Comparison of ENCODE assay signal across 1 cellular context in genomic region chr14:80645667-80646413, GRCh38.
TF ChIP-seq lines count a peak whose summit lies in the region.

No MANE protein-coding gene starts in this region.

TF ChIP-seq in HepG2, 621 proteins besides CTCF, POLR2A, EP300 and RAD21 (continued from another document and continues in another):
- TF ChIP-seq, protein P1, sequence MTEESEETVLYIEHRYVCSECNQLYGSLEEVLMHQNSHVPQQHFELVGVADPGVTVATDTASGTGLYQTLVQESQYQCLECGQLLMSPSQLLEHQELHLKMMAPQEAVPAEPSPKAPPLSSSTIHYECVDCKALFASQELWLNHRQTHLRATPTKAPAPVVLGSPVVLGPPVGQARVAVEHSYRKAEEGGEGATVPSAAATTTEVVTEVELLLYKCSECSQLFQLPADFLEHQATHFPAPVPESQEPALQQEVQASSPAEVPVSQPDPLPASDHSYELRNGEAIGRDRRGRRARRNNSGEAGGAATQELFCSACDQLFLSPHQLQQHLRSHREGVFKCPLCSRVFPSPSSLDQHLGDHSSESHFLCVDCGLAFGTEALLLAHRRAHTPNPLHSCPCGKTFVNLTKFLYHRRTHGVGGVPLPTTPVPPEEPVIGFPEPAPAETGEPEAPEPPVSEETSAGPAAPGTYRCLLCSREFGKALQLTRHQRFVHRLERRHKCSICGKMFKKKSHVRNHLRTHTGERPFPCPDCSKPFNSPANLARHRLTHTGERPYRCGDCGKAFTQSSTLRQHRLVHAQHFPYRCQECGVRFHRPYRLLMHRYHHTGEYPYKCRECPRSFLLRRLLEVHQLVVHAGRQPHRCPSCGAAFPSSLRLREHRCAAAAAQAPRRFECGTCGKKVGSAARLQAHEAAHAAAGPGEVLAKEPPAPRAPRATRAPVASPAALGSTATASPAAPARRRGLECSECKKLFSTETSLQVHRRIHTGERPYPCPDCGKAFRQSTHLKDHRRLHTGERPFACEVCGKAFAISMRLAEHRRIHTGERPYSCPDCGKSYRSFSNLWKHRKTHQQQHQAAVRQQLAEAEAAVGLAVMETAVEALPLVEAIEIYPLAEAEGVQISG (CRISPR knock-in tag; IDR thresholded peaks at IDR 0.05) = no peak
- TF ChIP-seq RARG (CRISPR knock-in tag; IDR thresholded peaks at IDR 0.05; ENCODE audit: low read depth) (no peak), RELA (CRISPR knock-in tag; IDR thresholded peaks at IDR 0.05) (no peak), MED1 (CRISPR knock-in tag; IDR thresholded peaks at IDR 0.05) (no peak), ZNF275 (CRISPR knock-in tag; IDR thresholded peaks at IDR 0.05; ENCODE audit: borderline replicate concordance) (no peak), RFX1 (IDR thresholded peaks at IDR 0.05) (no peak), EED (CRISPR knock-in tag; IDR thresholded peaks at IDR 0.05) (no peak), ZSCAN12 (CRISPR knock-in tag; IDR thresholded peaks at IDR 0.05) (no peak), NR2F1 (CRISPR knock-in tag; IDR thresholded peaks at IDR 0.05) (no peak), MBD4 (IDR thresholded peaks at IDR 0.05; ENCODE audit: borderline replicate concordance, low read length) (no peak), NFYC (CRISPR knock-in tag; IDR thresholded peaks at IDR 0.05) (no peak), NCOA1 (CRISPR knock-in tag; IDR thresholded peaks at IDR 0.05) (no peak), ZBTB7A (CRISPR knock-in tag; IDR thresholded peaks at IDR 0.05) (no peak), SMARCE1 (IDR thresholded peaks at IDR 0.05; ENCODE audit: borderline replicate concordance) (no peak), POLR2AphosphoS5 (IDR thresholded peaks at IDR 0.05; ENCODE audit: low read depth, low read length) (no peak), GATA4 (IDR thresholded peaks at IDR 0.05; ENCODE audit: borderline replicate concordance, low read depth) (no peak), SMC3 (IDR thresholded peaks at IDR 0.05; ENCODE audit: low read length) (no peak), TCF7L2 (IDR thresholded peaks at IDR 0.05; ENCODE audit: low read depth, low read length) (no peak), MLLT10 (CRISPR knock-in tag; IDR thresholded peaks at IDR 0.05) (no peak), LBX2 (CRISPR knock-in tag; IDR thresholded peaks at IDR 0.05; ENCODE audit: borderline replicate concordance) (no peak), XRCC5 (optimal IDR thresholded peaks at IDR 0.05; ENCODE audit: low read length) (no peak), ZNF883 (CRISPR knock-in tag; IDR thresholded peaks at IDR 0.05; ENCODE audit: not compliant biosample characterization) (no peak), ZNF839 (CRISPR knock-in tag; IDR thresholded peaks at IDR 0.05; ENCODE audit: borderline replicate concordance) (no peak), TBL1XR1 (IDR thresholded peaks at IDR 0.05; ENCODE audit: borderline replicate concordance, low read length, partially characterized antibody) (no peak), IKZF4 (CRISPR knock-in tag; IDR thresholded peaks at IDR 0.05; ENCODE audit: borderline replicate concordance, low read depth, not compliant biosample characterization) (no peak), NCOR1 (IDR thresholded peaks at IDR 0.05; ENCODE audit: borderline replicate concordance, low read length) (no peak; the same call in 1 of the 2 replicates), AHDC1 (CRISPR knock-in tag; IDR thresholded peaks at IDR 0.05; ENCODE audit: borderline replicate concordance) (peak; percentile 65; the same call in 1 of the 2 replicates), ZNF512B (CRISPR knock-in tag; IDR thresholded peaks at IDR 0.05; ENCODE audit: borderline replicate concordance) (no peak)
- TF ChIP-seq, protein P2, sequence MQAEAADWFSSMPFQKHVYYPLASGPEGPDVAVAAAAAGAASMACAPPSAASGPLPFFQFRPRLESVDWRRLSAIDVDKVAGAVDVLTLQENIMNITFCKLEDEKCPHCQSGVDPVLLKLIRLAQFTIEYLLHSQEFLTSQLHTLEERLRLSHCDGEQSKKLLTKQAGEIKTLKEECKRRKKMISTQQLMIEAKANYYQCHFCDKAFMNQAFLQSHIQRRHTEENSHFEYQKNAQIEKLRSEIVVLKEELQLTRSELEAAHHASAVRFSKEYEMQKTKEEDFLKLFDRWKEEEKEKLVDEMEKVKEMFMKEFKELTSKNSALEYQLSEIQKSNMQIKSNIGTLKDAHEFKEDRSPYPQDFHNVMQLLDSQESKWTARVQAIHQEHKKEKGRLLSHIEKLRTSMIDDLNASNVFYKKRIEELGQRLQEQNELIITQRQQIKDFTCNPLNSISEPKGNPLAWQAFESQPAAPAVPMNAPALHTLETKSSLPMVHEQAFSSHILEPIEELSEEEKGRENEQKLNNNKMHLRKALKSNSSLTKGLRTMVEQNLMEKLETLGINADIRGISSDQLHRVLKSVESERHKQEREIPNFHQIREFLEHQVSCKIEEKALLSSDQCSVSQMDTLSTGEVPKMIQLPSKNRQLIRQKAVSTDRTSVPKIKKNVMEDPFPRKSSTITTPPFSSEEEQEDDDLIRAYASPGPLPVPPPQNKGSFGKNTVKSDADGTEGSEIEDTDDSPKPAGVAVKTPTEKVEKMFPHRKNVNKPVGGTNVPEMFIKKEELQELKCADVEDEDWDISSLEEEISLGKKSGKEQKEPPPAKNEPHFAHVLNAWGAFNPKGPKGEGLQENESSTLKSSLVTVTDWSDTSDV (CRISPR knock-in tag; IDR thresholded peaks at IDR 0.05) = no peak
- TF ChIP-seq, protein P3, sequence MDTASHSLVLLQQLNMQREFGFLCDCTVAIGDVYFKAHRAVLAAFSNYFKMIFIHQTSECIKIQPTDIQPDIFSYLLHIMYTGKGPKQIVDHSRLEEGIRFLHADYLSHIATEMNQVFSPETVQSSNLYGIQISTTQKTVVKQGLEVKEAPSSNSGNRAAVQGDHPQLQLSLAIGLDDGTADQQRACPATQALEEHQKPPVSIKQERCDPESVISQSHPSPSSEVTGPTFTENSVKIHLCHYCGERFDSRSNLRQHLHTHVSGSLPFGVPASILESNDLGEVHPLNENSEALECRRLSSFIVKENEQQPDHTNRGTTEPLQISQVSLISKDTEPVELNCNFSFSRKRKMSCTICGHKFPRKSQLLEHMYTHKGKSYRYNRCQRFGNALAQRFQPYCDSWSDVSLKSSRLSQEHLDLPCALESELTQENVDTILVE (CRISPR knock-in tag; IDR thresholded peaks at IDR 0.05) = no peak
- TF ChIP-seq, protein P4, sequence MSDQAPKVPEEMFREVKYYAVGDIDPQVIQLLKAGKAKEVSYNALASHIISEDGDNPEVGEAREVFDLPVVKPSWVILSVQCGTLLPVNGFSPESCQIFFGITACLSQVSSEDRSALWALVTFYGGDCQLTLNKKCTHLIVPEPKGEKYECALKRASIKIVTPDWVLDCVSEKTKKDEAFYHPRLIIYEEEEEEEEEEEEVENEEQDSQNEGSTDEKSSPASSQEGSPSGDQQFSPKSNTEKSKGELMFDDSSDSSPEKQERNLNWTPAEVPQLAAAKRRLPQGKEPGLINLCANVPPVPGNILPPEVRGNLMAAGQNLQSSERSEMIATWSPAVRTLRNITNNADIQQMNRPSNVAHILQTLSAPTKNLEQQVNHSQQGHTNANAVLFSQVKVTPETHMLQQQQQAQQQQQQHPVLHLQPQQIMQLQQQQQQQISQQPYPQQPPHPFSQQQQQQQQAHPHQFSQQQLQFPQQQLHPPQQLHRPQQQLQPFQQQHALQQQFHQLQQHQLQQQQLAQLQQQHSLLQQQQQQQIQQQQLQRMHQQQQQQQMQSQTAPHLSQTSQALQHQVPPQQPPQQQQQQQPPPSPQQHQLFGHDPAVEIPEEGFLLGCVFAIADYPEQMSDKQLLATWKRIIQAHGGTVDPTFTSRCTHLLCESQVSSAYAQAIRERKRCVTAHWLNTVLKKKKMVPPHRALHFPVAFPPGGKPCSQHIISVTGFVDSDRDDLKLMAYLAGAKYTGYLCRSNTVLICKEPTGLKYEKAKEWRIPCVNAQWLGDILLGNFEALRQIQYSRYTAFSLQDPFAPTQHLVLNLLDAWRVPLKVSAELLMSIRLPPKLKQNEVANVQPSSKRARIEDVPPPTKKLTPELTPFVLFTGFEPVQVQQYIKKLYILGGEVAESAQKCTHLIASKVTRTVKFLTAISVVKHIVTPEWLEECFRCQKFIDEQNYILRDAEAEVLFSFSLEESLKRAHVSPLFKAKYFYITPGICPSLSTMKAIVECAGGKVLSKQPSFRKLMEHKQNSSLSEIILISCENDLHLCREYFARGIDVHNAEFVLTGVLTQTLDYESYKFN (CRISPR knock-in tag; conservative IDR thresholded peaks at IDR 0.05) = peak; percentile 87
